In the genomic region with DNA sequence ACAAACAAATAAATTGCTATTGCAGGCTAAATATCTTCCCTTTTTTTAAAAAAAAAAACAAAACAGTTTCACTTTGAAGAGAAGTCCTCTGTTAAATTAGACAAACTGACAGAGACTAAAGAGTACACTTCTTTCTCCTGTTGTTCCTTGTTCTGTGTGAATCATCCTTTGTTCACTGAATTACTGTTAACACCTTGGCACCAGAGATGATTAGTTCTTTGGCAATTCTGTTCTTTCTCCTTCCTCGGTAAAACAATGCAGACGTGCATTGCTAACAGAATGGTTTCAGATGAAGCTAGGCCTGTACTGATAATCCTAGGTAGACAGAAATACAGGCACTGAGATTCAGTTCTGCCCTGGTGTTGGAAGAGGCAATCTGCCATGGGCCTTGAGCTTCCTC, we compare ENCODE assay signal across 1 cellular context.
TF ChIP-seq lines count a peak whose summit lies in the region.

No MANE protein-coding gene starts in this region.

TF ChIP-seq in H1, 55 proteins besides CTCF, POLR2A, EP300 and RAD21 (continued from another document):
- TF ChIP-seq CHD1 (IDR thresholded peaks at IDR 0.05; ENCODE audit: low read depth, low read length), result no peak
- TF ChIP-seq CBX8 (IDR thresholded peaks at IDR 0.05; ENCODE audit: borderline replicate concordance, low read depth, low read length), result no peak
- no peak for TF ChIP-seq MAFK (IDR thresholded peaks at IDR 0.05; ENCODE audit: low read depth, low read length)
- TF ChIP-seq SIN3A (conservative IDR thresholded peaks at IDR 0.05 in 1 of 2, IDR thresholded peaks at IDR 0.05 in 1 of 2; ENCODE audit: low read depth in 1 of 2, low read length in 2 of 2), result no peak
- TF ChIP-seq CREB1 (IDR thresholded peaks at IDR 0.05), result no peak
- TF ChIP-seq CBX5 (IDR thresholded peaks at IDR 0.05; ENCODE audit: low read depth, low read length), result no peak
- TF ChIP-seq BRCA1 (IDR thresholded peaks at IDR 0.05; ENCODE audit: low read depth, low read length), result no peak
